In the genomic region with DNA sequence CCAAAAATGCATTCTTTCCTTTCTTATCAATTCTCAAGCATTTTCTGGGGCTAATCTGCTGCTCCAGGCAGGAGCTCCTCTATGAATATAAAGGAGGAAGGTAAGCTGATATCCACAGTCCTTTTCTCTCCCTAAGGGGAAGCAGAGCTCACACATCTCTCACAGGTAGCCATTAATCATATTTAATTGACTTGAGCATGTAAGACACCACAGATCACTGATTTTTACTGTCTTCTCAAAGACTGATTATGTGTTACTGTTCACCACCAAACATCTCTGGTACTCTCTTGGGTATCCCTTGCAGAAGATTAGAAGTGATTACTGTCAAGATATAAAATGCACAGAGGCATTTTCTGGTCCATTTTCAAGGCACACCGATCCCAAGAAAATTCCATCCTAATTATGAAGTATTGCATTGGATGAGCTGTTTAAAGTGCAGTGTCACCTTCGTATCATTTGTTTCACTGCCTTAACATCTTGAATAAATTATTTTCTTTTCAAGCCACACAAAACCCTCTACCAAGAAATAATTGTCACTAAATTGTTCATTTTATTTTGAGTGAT, we compare ENCODE assay signal across 19 cellular contexts.
"Had no signal": no experiment of that assay in that cellular context is flagged by ENCODE, and none has a peak within 500 bp of the region (broad histone marks: within the 10 kb centered on the region; RNA-seq: fewer than 3 reads in every experiment).

No MANE protein-coding gene starts in this region.

- H3K4me3 ChIP-seq: ascending aorta, lung, sigmoid colon, testis had no signal

- H3K4me1 ChIP-seq: ascending aorta, sigmoid colon, testis had no signal

- H3K36me3 ChIP-seq: ascending aorta, sigmoid colon had no signal

- ATAC-seq: activated CD4-positive, CD25-positive, alpha-beta regulatory T cell treated with anti-CD3 and anti-CD28 coated beads, Interleukin-2, amount 50 U/mL, for 24 hours; activated CD8-positive, alpha-beta T cell treated with anti-CD3 and anti-CD28 coated beads, Interleukin-2, amount 10 ng/mL, durations not matched to agents 7 days and 5 days; left lobe of liver; natural killer cell treated with Interleukin-12 subunit alpha and Interleukin-12 subunit beta and Interleukin-15 and Interleukin-18, amount 100 ng/mL, for 72 hours; stimulated activated effector memory CD8-positive, alpha-beta T cell treated with anti-CD3 and anti-CD28 coated beads, Interleukin-12 subunit alpha, Interleukin-12 subunit beta, amount 100 ng/mL, for 72 hours had no signal

- H3K27me3 ChIP-seq: ascending aorta, testis had no signal

- H3K9me3 ChIP-seq: ascending aorta, sigmoid colon, testis had no signal

- H3K27ac ChIP-seq: ascending aorta, sigmoid colon, testis had no signal

- DNase-seq: activated CD4-positive, alpha-beta T cell treated with anti-CD3 and anti-CD28 coated beads, Interleukin-2, amount 10 ng/mL, durations not matched to agents 7 days and 5 days; activated CD8-positive, alpha-beta T cell treated with anti-CD3 and anti-CD28 coated beads, Interleukin-2, amount 10 ng/mL, durations not matched to agents 7 days and 5 days; activated naive CD4-positive, alpha-beta T cell treated with anti-CD3 and anti-CD28 coated beads, Interleukin-2, amount 50 U/mL, for 16 hours; activated T-cell treated with anti-CD3 and anti-CD28 coated beads, Interleukin-2, amount 50 U/mL, for 24 hours; cerebellar nuclear complex; cortex of kidney; erythroblast; foreskin melanocyte; hippocampal formation; nucleus accumbens; sigmoid colon; stimulated activated CD4-positive, alpha-beta T cell treated with anti-CD3 and anti-CD28 coated beads, Interleukin-4, amount 100 ng/mL, for 24 hours; testis had no signal
